11 cellular contexts compared by ENCODE assay signal in genomic region chr3:87968668-87969067, GRCh38.
"Had no signal": no experiment of that assay in that cellular context is flagged by ENCODE, and none has a peak within 500 bp of the region (broad histone marks: within the 10 kb centered on the region; RNA-seq: fewer than 3 reads in every experiment).

No MANE protein-coding gene starts in this region.

- H3K27ac ChIP-seq: GM23248 had no signal

- H3K4me3 Mint-ChIP-seq: GM23338, H9, HFFc6 had no signal

- ATAC-seq: GM23338, HCT116 had no signal

- H3K4me1 ChIP-seq: HAP-1 had no signal

- DNase-seq: GM23248, GOT3, H7, H9, HCEC 1CT, HFFc6 had no signal

- H3K4me2 ChIP-seq: GM23338 had no signal

- FAIRE-seq: H1, H54 had no signal

- H3K9me3 ChIP-seq: HAP-1 had no signal

- H2AFZ ChIP-seq: GM23248, GM23338 had no signal

- H3K27ac Mint-ChIP-seq: GM23338, H9, HFFc6 had no signal

- H3K36me3 ChIP-seq: HAP-1 had no signal

- H3K4me1 Mint-ChIP-seq: GM23338, H9 had no signal

- H3K9me3 Mint-ChIP-seq: HFFc6 had no signal

- H3K9ac ChIP-seq: GM23248 had no signal

- H3K4me3 ChIP-seq: GM23248, GM23338, HAP-1 had no signal
